8 cellular contexts compared by ENCODE assay signal in genomic region chr4:1309261-1310010, GRCh38. TPM values are rescaled to one million over a fixed set of nuclear protein-coding genes. Genes with fewer than 3 reads are reported as not detected.
DNase-seq lines count a peak whose midpoint lies in the region; ATAC-seq and TF ChIP-seq lines count a peak whose summit lies in the region.

No MANE protein-coding gene starts in this region.

- H3K4me3 ChIP-seq in fibroblast of pulmonary artery (replicated peaks; ENCODE audit: low read depth, low read length) = peak overlapping the region; percentile 52

- peak; percentile 91 for ATAC-seq in GM19395 (IDR thresholded peaks at IDR 0.05; ENCODE audit: unreplicated experiment)
- no peak for ATAC-seq in HG03039 (IDR thresholded peaks at IDR 0.05; ENCODE audit: unreplicated experiment)

- TF ChIP-seq CTCF in fibroblast of pulmonary artery (IDR thresholded peaks at IDR 0.05; ENCODE audit: low read length, missing control alignments) = no peak

- peak; percentile 91 for DNase-seq in NCI-H226
- DNase-seq in activated gamma-delta T cell treated with Interleukin-2 at 50 U/mL for 16 hours = peak; percentile 62
- peak; percentile 94 for DNase-seq in fibroblast of pulmonary artery (ENCODE audit: low read depth)
- peak; percentile 96 for DNase-seq in myocyte (ENCODE audit: low read depth)
- DNase-seq in stimulated activated CD8-positive, alpha-beta memory T cell treated with anti-CD3 and anti-CD28 coated beads, Interleukin-7, amount 100 ng/mL, for 48 hours (ENCODE audit: extremely low read depth in 1 of 2, low read depth in 1 of 2) = peak; percentile 40 to 62
- DNase-seq in NOMO-1 treated with DMSO at 0.1 percent for 48 hours (lab: John Stamatoyannopoulos, UW; ENCODE audit: unreplicated experiment) = no peak

RNA-seq across cellular contexts. Expression of gene MAEA, which starts 19.7 kb away (rescaled TPM):
- total RNA-seq in myocyte = 42.9 and 47.8 TPM in 2 replicates
- 54.0 TPM for polyA plus RNA-seq in myocyte (2012)

RNA-seq across cellular contexts. Expression of gene UVSSA, which starts 37.6 kb away (rescaled TPM):
- total RNA-seq in myocyte = 7.6 and 7.9 TPM in 2 replicates
- 11.6 TPM for polyA plus RNA-seq in myocyte (2012)
